9 cellular contexts compared by ENCODE assay signal in the genomic region with DNA sequence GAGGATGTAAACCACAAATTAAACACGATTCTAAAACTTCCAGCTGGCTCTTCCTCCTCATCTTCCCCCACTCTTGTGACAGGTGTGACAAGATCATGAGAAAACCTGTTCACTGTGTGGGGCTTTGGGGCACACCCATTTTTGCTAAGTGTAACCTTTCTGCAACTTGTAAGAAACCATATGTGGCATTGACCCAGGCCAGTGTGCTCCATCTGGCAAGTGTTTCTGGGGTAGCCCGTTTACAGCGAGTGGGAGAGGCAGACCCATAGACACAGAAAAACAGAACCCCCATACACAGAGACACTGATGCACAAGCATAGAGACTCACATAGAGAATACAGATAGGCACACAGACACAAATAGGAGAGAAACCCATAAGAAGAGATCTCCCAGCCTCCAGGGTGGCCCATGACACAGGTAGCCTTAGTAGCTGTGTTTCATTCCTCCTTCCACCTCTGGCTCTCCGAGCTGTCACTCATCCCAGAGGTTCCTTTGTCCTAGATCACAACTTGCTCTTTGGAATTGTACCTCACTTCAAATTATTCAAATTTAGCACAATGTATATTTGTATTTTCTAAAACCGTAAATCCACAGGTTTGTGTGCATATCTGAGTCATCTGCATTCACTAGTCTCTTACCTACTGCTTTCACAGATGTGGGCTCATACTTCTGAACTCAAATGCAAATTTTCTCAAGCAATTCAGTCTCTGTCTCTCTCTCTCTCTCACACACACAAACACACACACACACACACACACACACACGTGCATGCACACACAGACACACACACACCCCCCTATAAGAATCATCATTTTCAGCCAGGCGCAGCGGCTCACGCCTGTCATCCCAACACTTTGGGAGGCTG.
DNase-seq lines count a peak whose midpoint lies in the region; ATAC-seq and TF ChIP-seq lines count a peak whose summit lies in the region.
"Had no signal": no experiment of that assay in that cellular context is flagged by ENCODE, and none has a peak within 500 bp of the region (broad histone marks: within the 10 kb centered on the region; RNA-seq: fewer than 3 reads in every experiment).

No MANE protein-coding gene starts in this region.

- peaks cover 0 to 5% (median 0%) of the 10 kb centered on the region in 11 donors for H3K9me3 ChIP-seq in heart right ventricle
- H3K9me3 ChIP-seq in HUES6 (ENCODE audit: control insufficient read depth, insufficient read depth, low read depth, low read length), result no peaks in the 10 kb centered on the region
- H3K9me3 ChIP-seq in colonic mucosa, result no peaks in the 10 kb centered on the region
- H3K9me3 ChIP-seq in upper lobe of right lung, result no peaks in the 10 kb centered on the region
- no peaks in the 10 kb centered on the region for H3K9me3 ChIP-seq in prostate gland

- DNase-seq in heart right ventricle, result no peak
- DNase-seq in left ventricle myocardium superior, result no peak
- DNase-seq in colonic mucosa, result no peak
- DNase-seq in upper lobe of right lung, result no peak
- no peak for DNase-seq in prostate gland (ENCODE audit: low spot score)
- no peak for DNase-seq in NCI-H748 (lab: John Stamatoyannopoulos, UW; ENCODE audit: unreplicated experiment)
- no peak for DNase-seq in hypothalamus (lab: John Stamatoyannopoulos, UW)
- DNase-seq: NCI-H69 had no signal

- H3K27me3 ChIP-seq in heart right ventricle, result no peaks in the 10 kb centered on the region
- no peaks in the 10 kb centered on the region for H3K27me3 ChIP-seq in HUES6 (ENCODE audit: control insufficient read depth, insufficient read depth, low read length)
- no peaks in the 10 kb centered on the region for H3K27me3 ChIP-seq in colonic mucosa
- no peaks in the 10 kb centered on the region for H3K27me3 ChIP-seq in upper lobe of right lung
- H3K27me3 ChIP-seq in prostate gland (replicated peaks; ENCODE audit: insufficient read depth), result no peaks in the 10 kb centered on the region

- peak in 2 of 8 donors; percentile 17 to 31 for ATAC-seq in heart right ventricle
- ATAC-seq in left ventricle myocardium superior, result no peak
- ATAC-seq in upper lobe of right lung, result no peak

- intact Hi-C loops in heart right ventricle (cut with DNase I) (loop anchor here in 1 of 10 donors (10.0 kb wide), 1 partner anchor 92 kb away; no protein-coding TSS in a partner anchor), left ventricle myocardium superior (cut with micrococcal nuclease) (no loop called here), colonic mucosa (cut with DNase I) (no loop called here), upper lobe of right lung (cut with DNase I) (no loop called here), prostate gland (cut with DNase I) (no loop called here)

- H3K9ac ChIP-seq in HUES6 (ENCODE audit: low read length) (peak overlapping the region; percentile 5), colonic mucosa (ENCODE audit: low read depth in 2 of 2, low read length in 2 of 2) (no peak overlapping the region)

- H3K27ac ChIP-seq in heart right ventricle, result peak overlapping the region in 9 of 10 donors; percentile 32 to 86 (median 72)
- peak overlapping the region; percentile 89; the same call in 1 of the 2 replicates for H3K27ac ChIP-seq in HUES6 (ENCODE audit: low read depth, low read length)
- H3K27ac ChIP-seq in colonic mucosa, result peak overlapping the region; percentile 27
- peak overlapping the region; percentile 11 for H3K27ac ChIP-seq in upper lobe of right lung
- no peak overlapping the region for H3K27ac ChIP-seq in prostate gland

- TF ChIP-seq CTCF in heart right ventricle (IDR thresholded peaks at IDR 0.05), result no peak
- no peak for TF ChIP-seq CTCF in colonic mucosa (IDR thresholded peaks at IDR 0.05)
- no peak for TF ChIP-seq CTCF in upper lobe of right lung (IDR thresholded peaks at IDR 0.05)
- no peak for TF ChIP-seq CTCF in prostate gland (IDR thresholded peaks at IDR 0.05)

- no peak for TF ChIP-seq POLR2A in prostate gland (IDR thresholded peaks at IDR 0.05)

- H3K4me3 ChIP-seq in heart right ventricle (no peak overlapping the region), HUES6 (ENCODE audit: low read depth, low read length) (no peak overlapping the region), colonic mucosa (no peak overlapping the region), upper lobe of right lung (no peak overlapping the region), prostate gland (no peak overlapping the region)

- H3K36me3 ChIP-seq in heart right ventricle (no peaks in the 10 kb centered on the region), HUES6 (ENCODE audit: control insufficient read depth, insufficient read depth, low read length) (no peaks in the 10 kb centered on the region), colonic mucosa (no peaks in the 10 kb centered on the region), upper lobe of right lung (no peaks in the 10 kb centered on the region), prostate gland (no peaks in the 10 kb centered on the region)

- WGBS in heart right ventricle, 2 donors, result 59 to 69% methylated on average over 9 of the region's 9 CpGs
- WGBS in prostate gland, result 54% methylated on average over 9 of the region's 9 CpGs

- H3K4me1 ChIP-seq in heart right ventricle (peaks cover 0 to 58% (median 14%) of the 10 kb centered on the region in 9 donors), HUES6 (ENCODE audit: control insufficient read depth, insufficient read depth, low read length) (peaks cover 31% of the 10 kb centered on the region), colonic mucosa (no peaks in the 10 kb centered on the region), upper lobe of right lung (peaks cover 23% of the 10 kb centered on the region), prostate gland (replicated peaks) (no peaks in the 10 kb centered on the region)

Comparison
In these comparisons a context has a peak if more than half of its experiments do, and no peak if none do; other contexts are left out.
1. H3K27ac ChIP-seq: peak in heart right ventricle (9 of 10), HUES6 (single experiment), colonic mucosa (single experiment) and upper lobe of right lung (single experiment); none in prostate gland (0 of 2).